In the genomic region with DNA sequence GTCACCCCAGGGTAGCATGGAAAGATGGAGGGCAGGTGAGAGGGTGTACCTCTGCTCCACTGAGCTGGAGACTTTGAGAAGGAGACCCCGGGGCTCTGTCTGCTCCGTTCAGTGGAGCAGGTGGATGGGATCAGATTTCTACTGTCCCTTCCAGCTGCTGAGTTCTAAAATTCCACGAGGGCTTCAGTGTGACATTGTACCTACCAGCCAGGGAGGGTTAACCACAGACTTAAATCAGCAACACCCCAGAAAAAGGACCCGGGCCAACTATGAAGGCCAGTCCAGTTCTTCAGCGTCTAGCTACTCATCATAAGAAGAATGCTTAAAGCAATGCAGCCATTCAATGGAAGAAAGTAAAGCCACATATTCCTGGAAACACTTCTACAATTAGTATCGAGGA, we compare ENCODE assay signal across 1 cellular context.
TF ChIP-seq lines count a peak whose summit lies in the region.

No MANE protein-coding gene starts in this region.

TF ChIP-seq in GM12878, 131 proteins besides CTCF, POLR2A, EP300 and RAD21 (continued from another document):
- TF ChIP-seq PBX3 (IDR thresholded peaks at IDR 0.05; ENCODE audit: insufficient replicate concordance, low read depth, low read length) = no peak
- TF ChIP-seq MTA3 (IDR thresholded peaks at IDR 0.05; ENCODE audit: borderline replicate concordance, low read length) = no peak
